ENCODE assay signal across 23 cellular contexts in genomic region chr18:77487951-77488740, GRCh38.
DNase-seq lines count a peak whose midpoint lies in the region; ATAC-seq and TF ChIP-seq lines count a peak whose summit lies in the region.
"Had no signal": no experiment of that assay in that cellular context is flagged by ENCODE, and none has a peak within 500 bp of the region (broad histone marks: within the 10 kb centered on the region; RNA-seq: fewer than 3 reads in every experiment).

No MANE protein-coding gene starts in this region.

- no peaks in the 10 kb centered on the region for H4K20me1 ChIP-seq in Karpas-422 (ENCODE audit: insufficient read depth, low read depth, low read length)

- TF ChIP-seq POLR2A in breast epithelium (IDR thresholded peaks at IDR 0.05): no peak

- H3K27me3 ChIP-seq in Karpas-422 (ENCODE audit: low read length) (no peaks in the 10 kb centered on the region), breast epithelium (no peaks in the 10 kb centered on the region)
- H3K27me3 ChIP-seq: BE2C had no signal

- H3K79me2 ChIP-seq in Karpas-422 (ENCODE audit: low read length): no peaks in the 10 kb centered on the region

- ATAC-seq in GM18520 (IDR thresholded peaks at IDR 0.05; ENCODE audit: unreplicated experiment) (peak; percentile 57), GM21576 (IDR thresholded peaks at IDR 0.05; ENCODE audit: unreplicated experiment) (peak; percentile 63)
- ATAC-seq: A549; activated T-cell treated with anti-CD3 and anti-CD28 coated beads, Interleukin-2, amount 50 U/mL, for 4 hours; lower lobe of right lung had no signal

- H3K27ac ChIP-seq in Karpas-422 (ENCODE audit: low read length) (peak overlapping the region; percentile 92), breast epithelium (no peak overlapping the region)
- H3K27ac ChIP-seq: A549, coronary artery, esophagus muscularis mucosa, lower lobe of right lung had no signal

- peak overlapping the region; percentile 50 for H3K9ac ChIP-seq in Karpas-422 (ENCODE audit: low read length)

- H3K4me3 ChIP-seq in Karpas-422 (ENCODE audit: low read length): peak overlapping the region; percentile 24; the same call in 1 of the 2 replicates
- H3K4me3 ChIP-seq in breast epithelium: no peak overlapping the region
- H3K4me3 ChIP-seq: A549, coronary artery, esophagus muscularis mucosa, HAP-1, lower lobe of right lung had no signal

- H3K4me1 ChIP-seq in Karpas-422 (ENCODE audit: low read length) (peaks cover 51% of the 10 kb centered on the region), breast epithelium (no peaks in the 10 kb centered on the region)
- H3K4me1 ChIP-seq: A549, BE2C, esophagus muscularis mucosa, HAP-1, lower lobe of right lung had no signal

- H3K9me2 ChIP-seq in Karpas-422 (replicated peaks; ENCODE audit: insufficient read depth, low read length): no peaks in the 10 kb centered on the region

- peak overlapping the region; percentile 58 for H3K4me2 ChIP-seq in Karpas-422 (ENCODE audit: low read depth, low read length, poor library complexity, severe bottlenecking)
- H3K4me2 ChIP-seq: A549 had no signal

- no peaks in the 10 kb centered on the region; the same call in 1 of the 2 replicates for H3K36me3 ChIP-seq in Karpas-422 (ENCODE audit: insufficient read depth, low read length)
- no peaks in the 10 kb centered on the region for H3K36me3 ChIP-seq in breast epithelium
- H3K36me3 ChIP-seq: BE2C, esophagus muscularis mucosa, HAP-1, lower lobe of right lung had no signal

- H3K9me3 ChIP-seq in Karpas-422 (ENCODE audit: low read length): peaks cover 8% of the 10 kb centered on the region; the same call in 1 of the 2 replicates
- H3K9me3 ChIP-seq in breast epithelium: peaks cover 0 to 9% of the 10 kb centered on the region in 2 donors
- H3K9me3 ChIP-seq: A549, BE2C, HAP-1, lower lobe of right lung had no signal

- TF ChIP-seq CTCF in breast epithelium (IDR thresholded peaks at IDR 0.05): no peak

- peak overlapping the region; percentile 63 for H2AFZ ChIP-seq in Karpas-422 (ENCODE audit: low read length)

- intact Hi-C loops in breast epithelium (cut with DNase I; ENCODE audit: low total_unique reads): no loop called here

- DNase-seq in Ammon's horn (ENCODE audit: low spot score): peak; percentile 28
- peak; percentile 81 for DNase-seq in Karpas-422
- DNase-seq in mesenteric fat pad (ENCODE audit: low spot score): no peak
- no peak for DNase-seq in NCI-H1436 (lab: John Stamatoyannopoulos, UW)
- DNase-seq in NAMALWA (ENCODE audit: low spot score): no peak
- DNase-seq in breast epithelium (ENCODE audit: low spot score in 2 of 2): no peak
- DNase-seq: activated CD4-positive, CD25-positive, alpha-beta regulatory T cell treated with anti-CD3 and anti-CD28 coated beads, Interleukin-2, amount 50 U/mL, for 72 hours; activated naive CD4-positive, alpha-beta T cell treated with Interleukin-2 at 50 U/mL for 16 hours; activated T-cell treated with anti-CD3 and anti-CD28 coated beads, Interleukin-2, amount 50 U/mL, for 4 hours; amniotic stem cell; BE2C; hypothalamus; lower lobe of right lung; NCI-H1417; Right ventricle myocardium superior; substantia nigra; SW 1271 had no signal

Comparison
In these comparisons a context has a peak if more than half of its experiments do, and no peak if none do; other contexts are left out.
1. DNase-seq: peak in Ammon's horn (single experiment) and Karpas-422 (single experiment); none in mesenteric fat pad (single experiment), NCI-H1436 (single experiment), NAMALWA (single experiment) and breast epithelium (0 of 2).